Comparison of ENCODE assay signal across 8 cellular contexts in the genomic region with DNA sequence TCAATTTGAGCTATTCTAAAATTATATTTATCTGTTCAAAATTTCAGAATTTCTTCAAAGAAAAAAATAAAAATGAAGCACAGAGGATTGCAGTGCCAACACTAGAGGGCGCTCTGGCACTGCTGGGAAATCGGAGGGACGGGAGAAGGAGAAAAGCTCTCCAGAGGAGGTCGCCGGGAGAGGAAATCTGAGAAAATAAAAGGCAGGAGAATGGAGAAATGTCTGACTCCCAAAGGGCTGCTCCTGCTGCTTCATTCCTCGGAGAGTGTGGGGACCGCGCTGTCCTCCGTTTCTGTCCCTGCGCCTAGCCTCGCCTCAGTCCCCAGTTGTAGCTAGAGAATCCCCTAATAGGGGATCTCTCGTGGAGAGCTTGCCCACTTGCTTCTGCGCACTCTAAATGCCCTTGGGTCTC. TPM values are rescaled to one million over a fixed set of nuclear protein-coding genes. Genes with fewer than 3 reads are reported as not detected.
DNase-seq lines count a peak whose midpoint lies in the region; ATAC-seq and TF ChIP-seq lines count a peak whose summit lies in the region.

No MANE protein-coding gene starts in this region.

- H3K27me3 ChIP-seq in mucosa of rectum (ENCODE audit: control insufficient read depth in 2 of 2, insufficient read depth in 2 of 2, low read length in 2 of 2) = peaks cover 0 to 2% of the 10 kb centered on the region in 2 donors

- H3K4me1 Mint-ChIP-seq in stimulated activated effector memory CD8-positive, alpha-beta T cell treated with anti-CD3 and anti-CD28 coated beads, Interleukin-12 subunit alpha, Interleukin-12 subunit beta, amount 100 ng/mL, for 72 hours = peaks cover 5% of the 10 kb centered on the region

- peak; percentile 36 for ATAC-seq in stimulated activated effector memory CD8-positive, alpha-beta T cell treated with anti-CD3 and anti-CD28 coated beads, Interleukin-12 subunit alpha, Interleukin-12 subunit beta, amount 100 ng/mL, for 72 hours
- ATAC-seq in HG03135 (IDR thresholded peaks at IDR 0.05; ENCODE audit: unreplicated experiment) = no peak

- H3K9ac ChIP-seq in mucosa of rectum (ENCODE audit: low read depth in 1 of 2, low read length in 2 of 2) = no peak overlapping the region

- peak; percentile 90 for TF ChIP-seq CTCF in AG09319 (IDR thresholded peaks at IDR 0.05; ENCODE audit: low read depth, low read length)

- H3K9me3 Mint-ChIP-seq in stimulated activated effector memory CD8-positive, alpha-beta T cell treated with anti-CD3 and anti-CD28 coated beads, Interleukin-12 subunit alpha, Interleukin-12 subunit beta, amount 100 ng/mL, for 72 hours = no peaks in the 10 kb centered on the region

- H3K9me3 ChIP-seq in mucosa of rectum (ENCODE audit: control insufficient read depth in 2 of 2, low read length in 2 of 2) = no peaks in the 10 kb centered on the region

- peak overlapping the region; percentile 46 to 47 for H3K4me3 ChIP-seq in mucosa of rectum (ENCODE audit: low read length in 2 of 2)

- H3K27ac Mint-ChIP-seq in stimulated activated effector memory CD8-positive, alpha-beta T cell treated with anti-CD3 and anti-CD28 coated beads, Interleukin-12 subunit alpha, Interleukin-12 subunit beta, amount 100 ng/mL, for 72 hours = no peak overlapping the region

- peak overlapping the region; percentile 14 for H3K4me3 Mint-ChIP-seq in stimulated activated effector memory CD8-positive, alpha-beta T cell treated with anti-CD3 and anti-CD28 coated beads, Interleukin-12 subunit alpha, Interleukin-12 subunit beta, amount 100 ng/mL, for 72 hours

- peaks cover 0 to 7% of the 10 kb centered on the region in 2 donors for H3K4me1 ChIP-seq in mucosa of rectum (ENCODE audit: control insufficient read depth in 2 of 2, insufficient read depth in 2 of 2, low read length in 2 of 2)

- no peaks in the 10 kb centered on the region for H3K36me3 ChIP-seq in mucosa of rectum (ENCODE audit: control insufficient read depth in 2 of 2, insufficient read depth in 2 of 2, low read length in 2 of 2)

- H3K36me3 Mint-ChIP-seq in stimulated activated effector memory CD8-positive, alpha-beta T cell treated with anti-CD3 and anti-CD28 coated beads, Interleukin-12 subunit alpha, Interleukin-12 subunit beta, amount 100 ng/mL, for 72 hours = no peaks in the 10 kb centered on the region

- peak; percentile 41 for DNase-seq in AG09319 (ENCODE audit: extremely low read depth, low read depth)
- peak; percentile 51 for DNase-seq in H4 (ENCODE audit: low spot score)
- DNase-seq in NCI-H510A treated with DMSO at 0.1 percent for 48 hours (lab: John Stamatoyannopoulos, UW) = peak; percentile 16
- DNase-seq in activated CD8-positive, alpha-beta memory T cell treated with anti-CD3 and anti-CD28 coated beads for 24 hours = peak; percentile 72
- peak; percentile 43 for DNase-seq in epidermal melanocyte (ENCODE audit: insufficient read length, low spot score)
- peak; percentile 46 to 59 for DNase-seq in stimulated activated effector memory CD8-positive, alpha-beta T cell treated with anti-CD3 and anti-CD28 coated beads, Interleukin-12 subunit alpha, Interleukin-12 subunit beta, amount 100 ng/mL, for 72 hours (ENCODE audit: low spot score in 2 of 2)

- no peak overlapping the region for H3K27ac ChIP-seq in mucosa of rectum (ENCODE audit: low read depth in 2 of 2, low read length in 2 of 2)

RNA-seq across cellular contexts. Expression of a gene that starts 40.0 kb away (rescaled TPM):
- 12.2 and 18.5 TPM in 2 replicates for total RNA-seq in H4 (2014; rRNA removed; shearing (Covaris generic))

RNA-seq across cellular contexts. Expression of a gene that starts 44.4 kb away (rescaled TPM):
- 0.37 TPM in 1 of 2 replicates, not detected in the other for total RNA-seq in H4 (2014; rRNA removed; shearing (Covaris generic))

RNA-seq across cellular contexts. Expression of a gene that starts 44.5 kb away (rescaled TPM):
- not detected in 2 replicates for total RNA-seq in H4 (2014; rRNA removed; shearing (Covaris generic))

Comparison
In these comparisons a context has a peak if more than half of its experiments do, and no peak if none do; other contexts are left out.
1. DNase-seq: peak in every context shown above with its lines; median percentile 72 in activated CD8-positive, alpha-beta memory T cell treated with anti-CD3 and anti-CD28 coated beads for 24 hours; 52 in stimulated activated effector memory CD8-positive, alpha-beta T cell treated with anti-CD3 and anti-CD28 coated beads, Interleukin-12 subunit alpha, Interleukin-12 subunit beta, amount 100 ng/mL, for 72 hours; 51 in H4; 43 in epidermal melanocyte; 41 in AG09319; 16 in NCI-H510A treated with DMSO at 0.1 percent for 48 hours.